Comparison of ENCODE assay signal across 8 cellular contexts in the genomic region with DNA sequence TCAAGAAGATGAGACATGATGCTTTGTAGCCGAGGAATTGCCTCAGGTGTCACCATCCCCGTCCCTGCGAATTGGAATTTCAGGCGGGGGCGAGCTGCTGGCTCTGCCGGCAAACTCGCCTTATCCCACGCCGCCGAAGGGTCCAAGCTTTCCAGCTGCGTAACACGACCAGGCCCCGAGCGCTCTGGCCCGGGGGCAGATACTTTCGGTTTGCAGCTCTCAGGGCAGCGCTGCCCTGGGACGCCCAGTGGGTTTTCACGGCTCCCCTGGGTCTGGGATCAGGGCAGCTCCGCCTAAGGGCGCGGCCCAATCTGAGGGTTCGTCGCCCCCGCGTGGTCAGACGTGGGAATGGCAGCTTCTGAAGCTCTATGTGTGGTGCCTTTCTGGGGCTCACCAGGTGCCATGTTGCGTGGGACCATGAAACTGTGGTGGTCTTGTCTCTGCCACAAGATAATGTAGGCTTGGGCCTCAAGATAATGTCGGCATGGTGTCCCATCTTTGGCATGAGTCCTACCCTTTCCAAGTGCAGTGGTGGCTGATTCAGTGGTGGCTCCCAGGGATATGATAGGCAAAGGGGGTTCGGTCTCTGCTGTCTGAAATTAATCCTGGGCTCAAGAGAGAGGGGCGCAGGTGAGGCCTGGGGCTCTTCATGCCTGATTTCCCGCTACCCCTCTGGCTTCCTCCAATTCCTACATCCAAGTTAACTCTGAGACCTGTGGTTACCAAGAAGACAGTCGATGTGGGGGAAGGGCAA. TPM values are rescaled to one million over a fixed set of nuclear protein-coding genes. Genes with fewer than 3 reads are reported as not detected.
DNase-seq lines count a peak whose midpoint lies in the region; ATAC-seq, FAIRE-seq and TF ChIP-seq lines count a peak whose summit lies in the region.

No MANE protein-coding gene starts in this region.

- no peaks in the 10 kb centered on the region for H4K20me1 ChIP-seq in DND-41 (ENCODE audit: insufficient read depth, low read length)

- no peaks in the 10 kb centered on the region for H3K9me3 ChIP-seq in DND-41 (ENCODE audit: insufficient read depth, low read length, severe bottlenecking)
- H3K9me3 ChIP-seq in adipocyte (ENCODE audit: control insufficient read depth, low read length): no peaks in the 10 kb centered on the region
- no peaks in the 10 kb centered on the region for H3K9me3 ChIP-seq in heart right ventricle
- no peaks in the 10 kb centered on the region for H3K9me3 ChIP-seq in transverse colon

- no peak for FAIRE-seq in H54 (lab: Jason Lieb, UNC)

- TF ChIP-seq POLR2A in H54 (IDR thresholded peaks at IDR 0.05; ENCODE audit: low read depth, low read length) (no peak), transverse colon (IDR thresholded peaks at IDR 0.05) (peak; percentile 38)

- TF ChIP-seq EP300 in transverse colon (IDR thresholded peaks at IDR 0.05; ENCODE audit: low read depth): no peak

- peak overlapping the region; percentile 11 to 57; a peak in 3 of 4 replicates for H3K4me3 ChIP-seq in DND-41 (ENCODE audit: low read depth in 1 of 2, low read length in 2 of 2)
- peak overlapping the region; percentile 84 for H3K4me3 ChIP-seq in adipocyte (ENCODE audit: low read length)
- H3K4me3 ChIP-seq in heart right ventricle: peak overlapping the region; percentile 36 to 79 (median 59)
- peak overlapping the region; percentile 47 to 80 (median 52) for H3K4me3 ChIP-seq in transverse colon

- ATAC-seq in DND-41 (ENCODE audit: insufficient read depth, low read depth) (peak; percentile 98), heart right ventricle (peak; percentile 93 to 97 (median 96))

- H3K4me2 ChIP-seq in DND-41 (ENCODE audit: insufficient read depth, low read length): peak overlapping the region; percentile 79

- intact Hi-C loops in heart right ventricle (cut with DNase I): loop anchor here (1.0 to 10.0 kb wide), 13 partner anchors 62 to 338 kb away; partner anchors contain the start of gene SYS1 (in 4 of the 10)
- intact Hi-C loops in posterior cingulate gyrus (cut with DNase I): loop anchor here (2.0 to 5.0 kb wide), 2 partner anchors 62 to 115 kb away; no protein-coding TSS in a partner anchor
- intact Hi-C loops in transverse colon (cut with DNase I; ENCODE audit: low total_unique reads): loop anchor here (5.0 kb wide), 2 partner anchors 65 to 120 kb away; no protein-coding TSS in a partner anchor

- H3K79me2 ChIP-seq in DND-41 (ENCODE audit: insufficient read depth, low read length): no peaks in the 10 kb centered on the region

- in situ Hi-C loops in transverse colon (cut with MboI; ENCODE audit: low pct_ligation_motif_present in 1 of 4, low pct_unique_long_range_greater_than_20kb in 1 of 4, low sequenced_read_pairs in 3 of 4): loop anchor here in 3 of 4 donors (5.0 to 25.0 kb wide), 3 partner anchors 62 to 125 kb away; partner anchors contain the start of genes MATN4 (in 1 of the 3), RBPJL (in 1 of the 3) and TP53TG5 (in 1 of the 3)

- peak overlapping the region; percentile 81 for H2AFZ ChIP-seq in DND-41 (ENCODE audit: low read depth, low read length)

- H3K36me3 ChIP-seq in DND-41 (ENCODE audit: insufficient read depth, low read length) (no peaks in the 10 kb centered on the region), adipocyte (ENCODE audit: control insufficient read depth, insufficient read depth, low read length, severe bottlenecking) (no peaks in the 10 kb centered on the region), heart right ventricle (peaks cover 0 to 3% (median 0%) of the 10 kb centered on the region in 9 donors), transverse colon (no peaks in the 10 kb centered on the region)

- H3K9ac ChIP-seq in DND-41 (ENCODE audit: low read depth, low read length) (peak overlapping the region; percentile 55), adipocyte (ENCODE audit: low read length) (peak overlapping the region; percentile 84)

- H3K27me3 ChIP-seq in DND-41 (ENCODE audit: insufficient read depth, low read length, poor library complexity) (no peaks in the 10 kb centered on the region), adipocyte (replicated peaks; ENCODE audit: control insufficient read depth, insufficient read depth, low read length) (no peaks in the 10 kb centered on the region), heart right ventricle (no peaks in the 10 kb centered on the region), transverse colon (no peaks in the 10 kb centered on the region)

- H3K4me1 ChIP-seq in DND-41 (ENCODE audit: insufficient read depth, low read length): peaks cover 19% of the 10 kb centered on the region
- no peaks in the 10 kb centered on the region for H3K4me1 ChIP-seq in adipocyte (ENCODE audit: control insufficient read depth, insufficient read depth, low read length)
- peaks cover 0 to 16% (median 11%) of the 10 kb centered on the region in 9 donors for H3K4me1 ChIP-seq in heart right ventricle
- peaks cover 0 to 13% (median 9%) of the 10 kb centered on the region in 4 donors for H3K4me1 ChIP-seq in transverse colon

- 8 to 10% methylated on average over 33 of the region's 33 CpGs for WGBS in heart right ventricle, 2 donors
- 9 to 83% methylated on average over 1 to 31 of the region's 33 CpGs for WGBS in transverse colon (ENCODE audit: low coverage in 1 of 2), 2 donors

- no peak overlapping the region; the same call in 1 of the 2 replicates for H3K27ac ChIP-seq in DND-41 (ENCODE audit: low read length)
- peak overlapping the region in 9 of 10 donors; percentile 55 to 86 (median 76) for H3K27ac ChIP-seq in heart right ventricle
- peak overlapping the region; percentile 78 to 86 (median 80) for H3K27ac ChIP-seq in transverse colon

- TF ChIP-seq CTCF in DND-41 (IDR thresholded peaks at IDR 0.05; ENCODE audit: borderline replicate concordance, extremely low read depth, low read length, poor library complexity, severe bottlenecking) (peak; percentile 98), heart right ventricle (IDR thresholded peaks at IDR 0.05) (peak in 8 of 9 donors; percentile 94 to 98 (median 97)), transverse colon (IDR thresholded peaks at IDR 0.05) (peak; percentile 92 to 98 (median 96))

- DNase-seq in DND-41 (peak; percentile 89), H54 (ENCODE audit: insufficient read length, low spot score) (peak; percentile 90), MV-4-11 (lab: John Stamatoyannopoulos, UW) (peak; percentile 59), SW480 (ENCODE audit: low spot score) (peak; percentile 94), adipocyte (ENCODE audit: low read depth) (peak; percentile 96), heart right ventricle (peak; percentile 89 to 90), posterior cingulate gyrus (peak; percentile 82 to 99 (median 92)), transverse colon (peak; percentile 93)

RNA-seq across cellular contexts. Expression of gene PIGT, which starts 21.0 kb away (rescaled TPM):
- 100 to 1,000 TPM; 130 to 221 (median 144) TPM for total RNA-seq in heart right ventricle
- 100 to 1,000 TPM in 1 of 2 donors, 10 to 100 TPM in 1; 72.9 to 155 TPM for polyA plus RNA-seq in heart right ventricle
- 100 to 1,000 TPM in 2 of 4 donors, 10 to 100 TPM in 2; 88.3 to 321 (median 108) TPM for total RNA-seq in transverse colon

RNA-seq across cellular contexts. Expression of gene DBNDD2, which starts 28.8 kb away (rescaled TPM):
- total RNA-seq in heart right ventricle: 100 to 1,000 TPM; 284 to 676 (median 334) TPM
- polyA plus RNA-seq in heart right ventricle: 100 to 1,000 TPM; 353 to 381 TPM
- 100 to 1,000 TPM in 1 of 4 donors, 10 to 100 TPM in 3; 74.5 to 122 (median 84.9) TPM for total RNA-seq in transverse colon

RNA-seq across cellular contexts. Expression of gene WFDC2, which starts 32.6 kb away (rescaled TPM):
- total RNA-seq in heart right ventricle (1 to 10 TPM in 1 of 10 donors, under 1 TPM in 3, not detected in 6; 0.44 to 1.6 (median 0.53) TPM), transverse colon (100 to 1,000 TPM in 1 of 4 donors, 10 to 100 TPM in 3; 11.0 to 325 (median 38.8) TPM)
- polyA plus RNA-seq in heart right ventricle: under 1 TPM; 0.55 to 0.66 TPM

RNA-seq across cellular contexts. Expression of gene TP53TG5, which starts 58.8 kb away (rescaled TPM):
- 1 to 10 TPM in 8 of 10 donors, under 1 TPM in 2; 0.59 to 2.4 (median 1.3) TPM for total RNA-seq in heart right ventricle
- 1 to 10 TPM in 1 of 2 donors, under 1 TPM in 1; 0.43 to 1.1 TPM for polyA plus RNA-seq in heart right ventricle
- under 1 TPM in 1 of 4 donors, not detected in 3; 0.14 TPM for total RNA-seq in transverse colon

Comparison
In these comparisons a context has a peak if more than half of its experiments do, and no peak if none do; other contexts are left out.
1. H3K4me3 ChIP-seq: peak in every context shown above with its lines; median percentile 84 in adipocyte; 59 in heart right ventricle; 52 in transverse colon; 34 in DND-41.
2. RNA of gene WFDC2, which starts 32.6 kb away (total RNA-seq): 11.0 to 325 TPM in transverse colon; 0.44 to 1.6 TPM in heart right ventricle; every median in the first group is over 4 times any median in the second.
3. Peak in every context shown above with its lines, with median percentiles within 50 percentile points of each other: DNase-seq and CTCF ChIP-seq.